Comparison of ENCODE assay signal across 8 cellular contexts in genomic region chr1:100458925-100459814, GRCh38.
DNase-seq lines count a peak whose midpoint lies in the region; ATAC-seq and TF ChIP-seq lines count a peak whose summit lies in the region.

No MANE protein-coding gene starts in this region.

- POLR2A ChIA-PET in activated CD8-positive, alpha-beta T cell treated with anti-CD3 and anti-CD28 coated beads for 36 hours (lab: Charles Lee) = interaction anchor here (0.8 to 2.5 kb wide), 4 partner anchors 14 to 106 kb away, joined by 3 to 10 read pairs (median 5); partner anchors contain the start of gene CDC14A

- peak; percentile 83 for TF ChIP-seq CTCF in activated CD8-positive, alpha-beta T cell treated with anti-CD3 and anti-CD28 coated beads for 36 hours (IDR thresholded peaks at IDR 0.05)
- peak; percentile 62 for TF ChIP-seq CTCF in endothelial cell (IDR thresholded peaks at IDR 0.05; ENCODE audit: unreplicated experiment)

- peaks cover 37% of the 10 kb centered on the region for H3K4me1 Mint-ChIP-seq in activated CD8-positive, alpha-beta T cell treated with anti-CD3 and anti-CD28 coated beads for 36 hours (ENCODE audit: low read depth)
- H3K4me1 Mint-ChIP-seq in endothelial cell (ENCODE audit: unreplicated experiment) = peaks cover 5% of the 10 kb centered on the region
- peaks cover 37% of the 10 kb centered on the region for H3K4me1 Mint-ChIP-seq in stimulated activated effector memory CD8-positive, alpha-beta T cell treated with anti-CD3 and anti-CD28 coated beads, Interleukin-12 subunit alpha, Interleukin-12 subunit beta, amount 100 ng/mL, for 72 hours

- no peak overlapping the region for H3K4me3 Mint-ChIP-seq in activated CD8-positive, alpha-beta T cell treated with anti-CD3 and anti-CD28 coated beads for 36 hours
- no peak overlapping the region for H3K4me3 Mint-ChIP-seq in endothelial cell (ENCODE audit: unreplicated experiment)
- H3K4me3 Mint-ChIP-seq in stimulated activated effector memory CD8-positive, alpha-beta T cell treated with anti-CD3 and anti-CD28 coated beads, Interleukin-12 subunit alpha, Interleukin-12 subunit beta, amount 100 ng/mL, for 72 hours = peak overlapping the region; percentile 18

- H3K27me3 Mint-ChIP-seq in activated CD8-positive, alpha-beta T cell treated with anti-CD3 and anti-CD28 coated beads for 36 hours = no peaks in the 10 kb centered on the region
- no peaks in the 10 kb centered on the region for H3K27me3 Mint-ChIP-seq in endothelial cell (ENCODE audit: unreplicated experiment)

- H3K36me3 Mint-ChIP-seq in activated CD8-positive, alpha-beta T cell treated with anti-CD3 and anti-CD28 coated beads for 36 hours (ENCODE audit: low read depth) = peaks cover 2% of the 10 kb centered on the region
- H3K36me3 Mint-ChIP-seq in endothelial cell (ENCODE audit: low read depth, unreplicated experiment) = no peaks in the 10 kb centered on the region
- peaks cover 32% of the 10 kb centered on the region for H3K36me3 Mint-ChIP-seq in stimulated activated effector memory CD8-positive, alpha-beta T cell treated with anti-CD3 and anti-CD28 coated beads, Interleukin-12 subunit alpha, Interleukin-12 subunit beta, amount 100 ng/mL, for 72 hours

- no peaks in the 10 kb centered on the region for H3K9me3 Mint-ChIP-seq in activated CD8-positive, alpha-beta T cell treated with anti-CD3 and anti-CD28 coated beads for 36 hours
- H3K9me3 Mint-ChIP-seq in endothelial cell (ENCODE audit: unreplicated experiment) = no peaks in the 10 kb centered on the region
- no peaks in the 10 kb centered on the region for H3K9me3 Mint-ChIP-seq in stimulated activated effector memory CD8-positive, alpha-beta T cell treated with anti-CD3 and anti-CD28 coated beads, Interleukin-12 subunit alpha, Interleukin-12 subunit beta, amount 100 ng/mL, for 72 hours

- DNase-seq in COLO829 (ENCODE audit: low spot score) (peak; percentile 52), NCI-H748 treated with DMSO at 0.1 percent for 48 hours (lab: John Stamatoyannopoulos, UW) (peak; percentile 84), endothelial cell (ENCODE audit: low spot score) (peak; percentile 68), myocyte (ENCODE audit: low read depth) (peak; percentile 78)
- peak; percentile 88 for DNase-seq in activated CD8-positive, alpha-beta T cell treated with anti-CD3 and anti-CD28 coated beads for 36 hours
- DNase-seq in stimulated activated effector memory CD8-positive, alpha-beta T cell treated with anti-CD3 and anti-CD28 coated beads, Interleukin-12 subunit alpha, Interleukin-12 subunit beta, amount 100 ng/mL, for 72 hours (ENCODE audit: low spot score in 2 of 2) = peak; percentile 45 to 81

- CTCF ChIA-PET in activated CD8-positive, alpha-beta T cell treated with anti-CD3 and anti-CD28 coated beads for 36 hours (lab: Charles Lee) = interaction anchor here (0.6 to 7.7 kb wide), 55 partner anchors 8 to 655 kb away, joined by 3 to 77 read pairs (median 4); partner anchors contain the start of genes CDC14A, RTCA and SLC35A3

- peak overlapping the region; percentile 67 for H3K27ac Mint-ChIP-seq in activated CD8-positive, alpha-beta T cell treated with anti-CD3 and anti-CD28 coated beads for 36 hours
- no peak overlapping the region for H3K27ac Mint-ChIP-seq in endothelial cell (ENCODE audit: unreplicated experiment)
- H3K27ac Mint-ChIP-seq in stimulated activated effector memory CD8-positive, alpha-beta T cell treated with anti-CD3 and anti-CD28 coated beads, Interleukin-12 subunit alpha, Interleukin-12 subunit beta, amount 100 ng/mL, for 72 hours = peak overlapping the region; percentile 67

- intact Hi-C loops in activated CD8-positive, alpha-beta T cell treated with anti-CD3 and anti-CD28 coated beads for 36 hours (cut with micrococcal nuclease) = loop anchor here (5.0 to 10.0 kb wide), 2 partner anchors 184 to 652 kb away; no protein-coding TSS in a partner anchor

- ATAC-seq in GM19455 (IDR thresholded peaks at IDR 0.05; ENCODE audit: unreplicated experiment) = peak; percentile 88
- ATAC-seq in HG03565 (IDR thresholded peaks at IDR 0.05; ENCODE audit: unreplicated experiment) = peak; percentile 88
- ATAC-seq in activated CD8-positive, alpha-beta T cell treated with anti-CD3 and anti-CD28 coated beads for 36 hours = peak; percentile 83
- ATAC-seq in stimulated activated effector memory CD8-positive, alpha-beta T cell treated with anti-CD3 and anti-CD28 coated beads, Interleukin-12 subunit alpha, Interleukin-12 subunit beta, amount 100 ng/mL, for 72 hours = peak; percentile 94

Comparison
In these comparisons a context has a peak if more than half of its experiments do, and no peak if none do; other contexts are left out.
1. Peak in every context shown above with its lines: DNase-seq and ATAC-seq.